In the genomic region with DNA sequence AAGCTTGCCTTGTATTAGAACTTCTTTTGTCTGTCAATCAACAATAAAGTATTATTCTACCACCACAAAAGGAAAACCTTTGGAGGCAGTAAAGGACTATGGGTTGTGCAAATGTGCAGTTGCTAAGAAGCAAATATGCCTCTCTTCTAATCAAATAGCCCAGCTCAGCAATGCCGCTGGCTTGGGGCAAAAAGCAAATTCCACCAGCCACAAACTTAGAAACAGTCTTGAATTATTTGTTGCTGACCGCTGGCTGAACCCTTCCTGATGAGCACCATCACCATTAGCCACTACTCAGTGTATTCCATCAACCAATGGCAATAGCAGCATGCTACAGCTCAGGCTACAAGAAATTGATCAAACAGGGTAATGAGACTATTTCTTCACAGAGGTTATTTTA, we compare ENCODE assay signal across 19 cellular contexts. TPM values are rescaled to one million over a fixed set of nuclear protein-coding genes. Genes with fewer than 3 reads are reported as not detected.
A peak's percentile ranks its signal among the peaks of the same experiment; 100 is the strongest.
DNase-seq lines count a peak whose midpoint lies in the region; ATAC-seq and TF ChIP-seq lines count a peak whose summit lies in the region.
"Had no signal": no experiment of that assay in that cellular context is flagged by ENCODE, and none has a peak within 500 bp of the region (broad histone marks: within the 10 kb centered on the region; RNA-seq: fewer than 3 reads in every experiment).

No MANE protein-coding gene starts in this region.

- H3K4me1 ChIP-seq in A673 (ENCODE audit: insufficient read depth, low read length, poor library complexity, severe bottlenecking) = no peaks in the 10 kb centered on the region
- H3K4me1 ChIP-seq: psoas muscle had no signal

- H3K9me3 ChIP-seq in A673 (ENCODE audit: low read depth, low read length, poor library complexity, severe bottlenecking) = no peaks in the 10 kb centered on the region
- H3K9me3 ChIP-seq: psoas muscle had no signal

- intact Hi-C loops in A673 (cut with micrococcal nuclease; ENCODE audit: unreplicated experiment) = no loop called here

- H3K27me3 Mint-ChIP-seq in natural killer cell treated with Interleukin-12 subunit alpha and Interleukin-12 subunit beta and Interleukin-15 and Interleukin-18, amount 100 ng/mL, for 72 hours = no peaks in the 10 kb centered on the region
- H3K27me3 Mint-ChIP-seq: T-cell had no signal

- no peak overlapping the region for H3K4me3 Mint-ChIP-seq in natural killer cell treated with Interleukin-12 subunit alpha and Interleukin-12 subunit beta and Interleukin-15 and Interleukin-18, amount 100 ng/mL, for 72 hours
- H3K4me3 Mint-ChIP-seq: T-cell had no signal

- H3K27me3 ChIP-seq in A673 (replicated peaks; ENCODE audit: insufficient read depth, low read depth, low read length, poor library complexity) = peaks cover 44% of the 10 kb centered on the region
- H3K27me3 ChIP-seq: hepatocyte had no signal

- in situ Hi-C loops in astrocyte of the spinal cord (cut with HindIII; ENCODE audit: low sequenced_read_pairs) = no loop called here

- H3K36me3 ChIP-seq in A673 (ENCODE audit: insufficient read depth, low read length, poor library complexity, severe bottlenecking) = no peaks in the 10 kb centered on the region

- no TSS peak for BruUV-seq in A673 (replicated peaks; lab: Mats Ljungman, UMichigan)

- H3K36me3 Mint-ChIP-seq in natural killer cell treated with Interleukin-12 subunit alpha and Interleukin-12 subunit beta and Interleukin-15 and Interleukin-18, amount 100 ng/mL, for 72 hours = no peaks in the 10 kb centered on the region

- no peak for ATAC-seq in natural killer cell treated with Interleukin-12 subunit alpha and Interleukin-12 subunit beta and Interleukin-15 and Interleukin-18, amount 100 ng/mL, for 72 hours
- ATAC-seq: GM12878, psoas muscle, T-cell had no signal

- POLR2A ChIA-PET in A673 (lab: Charles Lee; ENCODE audit: low non-redundant PET) = no interaction called here

- H3K27ac Mint-ChIP-seq in natural killer cell treated with Interleukin-12 subunit alpha and Interleukin-12 subunit beta and Interleukin-15 and Interleukin-18, amount 100 ng/mL, for 72 hours = no peak overlapping the region
- H3K27ac Mint-ChIP-seq: activated T-helper 2 cell treated with anti-CD3 and anti-CD28 coated beads, Interferon-gamma antibody, Interleukin-2, Interleukin-4, amounts not matched to agents 10 μg/mL and 5 μg/mL and 100 μg/mL, durations not matched to agents 14 hours and 24 hours and 36 hours; T-cell had no signal

- no peak overlapping the region for H3K27ac ChIP-seq in A673 (ENCODE audit: low read depth, low read length, poor library complexity, severe bottlenecking)
- H3K27ac ChIP-seq: hepatocyte, psoas muscle had no signal

- no peaks in the 10 kb centered on the region for H3K9me3 Mint-ChIP-seq in natural killer cell treated with Interleukin-12 subunit alpha and Interleukin-12 subunit beta and Interleukin-15 and Interleukin-18, amount 100 ng/mL, for 72 hours
- H3K9me3 Mint-ChIP-seq: activated T-helper 2 cell treated with anti-CD3 and anti-CD28 coated beads, Interferon-gamma antibody, Interleukin-2, Interleukin-4, amounts not matched to agents 10 μg/mL and 5 μg/mL and 100 μg/mL, durations not matched to agents 14 hours and 24 hours and 36 hours; T-cell had no signal

- CTCF ChIA-PET in A673 (lab: Charles Lee) = no interaction called here

- TF ChIP-seq CTCF in astrocyte of the spinal cord (IDR thresholded peaks at IDR 0.05; ENCODE audit: low read depth, low read length) (no peak), A673 (conservative IDR thresholded peaks at IDR 0.05; ENCODE audit: low read depth, low read length) (no peak)

- DNase-seq in H4 (ENCODE audit: low spot score) (peak; percentile 63), astrocyte of the spinal cord (ENCODE audit: low read depth, low spot score) (peak; percentile 80), medulla oblongata (ENCODE audit: extremely low spot score) (peak; percentile 35), NCI-H446 treated with DMSO at 0.1 percent for 48 hours (lab: John Stamatoyannopoulos, UW) (no peak), A673 (ENCODE audit: low spot score) (no peak), NCI-H1105 (lab: John Stamatoyannopoulos, UW) (no peak)
- no peak for DNase-seq in natural killer cell treated with Interleukin-12 subunit alpha and Interleukin-12 subunit beta and Interleukin-15 and Interleukin-18, amount 100 ng/mL, for 72 hours (ENCODE audit: low spot score)
- DNase-seq: amygdala, DND-41, GOT3, kidney glomerular epithelial cell, NCI-H2081, NCI-H748 treated with DMSO at 0.1 percent for 48 hours, psoas muscle, substantia nigra, T-cell had no signal

- H3K4me1 Mint-ChIP-seq in natural killer cell treated with Interleukin-12 subunit alpha and Interleukin-12 subunit beta and Interleukin-15 and Interleukin-18, amount 100 ng/mL, for 72 hours (ENCODE audit: low read depth in 2 of 2) = peaks cover 3 to 4% of the 10 kb centered on the region in 2 donors
- H3K4me1 Mint-ChIP-seq: T-cell had no signal

- H3K4me3 ChIP-seq in astrocyte of the spinal cord (ENCODE audit: low read depth, low read length) = no peak overlapping the region
- no peak overlapping the region for H3K4me3 ChIP-seq in A673 (ENCODE audit: low read depth, low read length, poor library complexity, severe bottlenecking)
- H3K4me3 ChIP-seq: GM12878, hepatocyte, psoas muscle had no signal

RNA-seq across cellular contexts. Expression of a gene that starts 51.0 kb away (rescaled TPM):
- total RNA-seq in H4 (2014; rRNA removed; shearing (Covaris generic)) = 42.4 and 55.7 TPM in 2 replicates
- 10 to 100 TPM; 15.0 to 35.7 TPM for total RNA-seq in natural killer cell treated with Interleukin-12 subunit alpha and Interleukin-12 subunit beta and Interleukin-15 and Interleukin-18, amount 100 ng/mL, for 72 hours
- total RNA-seq in A673 (2021) = 0.56 and 1.7 TPM in 2 replicates

Comparison
In these comparisons a context has a peak if more than half of its experiments do, and no peak if none do; other contexts are left out.
1. DNase-seq: peak in H4 (single experiment), astrocyte of the spinal cord (single experiment) and medulla oblongata (single experiment); none in natural killer cell treated with Interleukin-12 subunit alpha and Interleukin-12 subunit beta and Interleukin-15 and Interleukin-18, amount 100 ng/mL, for 72 hours (single experiment), NCI-H446 treated with DMSO at 0.1 percent for 48 hours (single experiment), A673 (single experiment) and NCI-H1105 (single experiment).